9 cellular contexts compared by ENCODE assay signal in the genomic region with DNA sequence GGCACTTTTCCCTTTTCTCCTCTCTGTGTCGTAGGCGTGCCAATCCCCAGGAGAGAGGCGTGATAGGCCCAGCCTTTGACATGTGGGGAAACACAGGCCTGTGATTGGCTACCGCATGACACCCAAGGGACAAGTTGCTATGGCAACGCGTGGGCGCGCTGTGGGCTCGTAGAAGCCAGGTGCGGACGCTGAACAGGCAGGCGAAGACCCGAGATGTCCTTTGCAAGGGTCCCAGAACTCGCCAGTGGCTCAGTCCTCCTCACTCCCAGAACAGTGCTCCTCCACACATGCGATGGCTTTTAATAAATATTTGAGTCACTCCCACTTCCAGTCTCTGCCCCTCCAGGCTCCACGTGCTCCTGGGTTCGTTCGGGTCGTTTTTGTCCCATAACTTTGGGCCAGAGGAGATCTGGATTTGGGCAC. TPM values are rescaled to one million over a fixed set of nuclear protein-coding genes. Genes with fewer than 3 reads are reported as not detected.
A peak's percentile ranks its signal among the peaks of the same experiment; 100 is the strongest.
DNase-seq lines count a peak whose midpoint lies in the region; ATAC-seq and TF ChIP-seq lines count a peak whose summit lies in the region.
"Had no signal": no experiment of that assay in that cellular context is flagged by ENCODE, and none has a peak within 500 bp of the region (broad histone marks: within the 10 kb centered on the region; RNA-seq: fewer than 3 reads in every experiment).

No MANE protein-coding gene starts in this region.

- no peak overlapping the region for H3K27ac ChIP-seq in colonic mucosa
- H3K27ac ChIP-seq: C4-2B had no signal

- no peaks in the 10 kb centered on the region for H3K27me3 ChIP-seq in colonic mucosa

- no peaks in the 10 kb centered on the region for H3K36me3 Mint-ChIP-seq in activated CD4-positive, alpha-beta T cell treated with anti-CD3 and anti-CD28 coated beads, Interleukin-2, amount 10 ng/mL, durations not matched to agents 24 days and 14 days (ENCODE audit: low read depth)

- H3K4me1 Mint-ChIP-seq in activated CD4-positive, alpha-beta T cell treated with anti-CD3 and anti-CD28 coated beads, Interleukin-2, amount 10 ng/mL, durations not matched to agents 24 days and 14 days, result peaks cover 11% of the 10 kb centered on the region

- H3K4me1 ChIP-seq in colonic mucosa, result peaks cover 11% of the 10 kb centered on the region

- H3K9me3 Mint-ChIP-seq in activated CD4-positive, alpha-beta T cell treated with anti-CD3 and anti-CD28 coated beads, Interleukin-2, amount 10 ng/mL, durations not matched to agents 24 days and 14 days, result no peaks in the 10 kb centered on the region

- DNase-seq in A172 (ENCODE audit: low spot score), result peak; percentile 87
- peak; percentile 57 for DNase-seq in NCI-H446 treated with DMSO at 0.1 percent for 48 hours (lab: John Stamatoyannopoulos, UW)
- peak; percentile 95 for DNase-seq in activated CD4-positive, alpha-beta T cell treated with anti-CD3 and anti-CD28 coated beads, Interleukin-2, amount 10 ng/mL, durations not matched to agents 24 days and 14 days
- peak; percentile 88 for DNase-seq in colonic mucosa
- peak; percentile 91 to 92 for DNase-seq in left colon
- peak; percentile 84 to 85 for DNase-seq in stimulated activated CD4-positive, alpha-beta T cell treated with anti-CD3 and anti-CD28 coated beads, Interleukin-1b, Interleukin-23, amount 100 ng/mL, for 4 hours (ENCODE audit: low read depth in 2 of 2)

- peak overlapping the region in 1 of 2 donors; percentile 42 for H3K9ac ChIP-seq in colonic mucosa (ENCODE audit: low read depth in 2 of 2, low read length in 2 of 2)

- H3K27ac Mint-ChIP-seq in activated CD4-positive, alpha-beta T cell treated with anti-CD3 and anti-CD28 coated beads, Interleukin-2, amount 10 ng/mL, durations not matched to agents 24 days and 14 days, result peak overlapping the region; percentile 45

- TF ChIP-seq CTCF in colonic mucosa (IDR thresholded peaks at IDR 0.05), result no peak

- no peaks in the 10 kb centered on the region for H3K9me3 ChIP-seq in colonic mucosa

- ATAC-seq in GM18907 (IDR thresholded peaks at IDR 0.05; ENCODE audit: unreplicated experiment) (peak; percentile 91), HG03175 (IDR thresholded peaks at IDR 0.05; ENCODE audit: unreplicated experiment) (peak; percentile 88), left colon (peak; percentile 65)

- peaks cover 7% of the 10 kb centered on the region for H3K27me3 Mint-ChIP-seq in activated CD4-positive, alpha-beta T cell treated with anti-CD3 and anti-CD28 coated beads, Interleukin-2, amount 10 ng/mL, durations not matched to agents 24 days and 14 days

- intact Hi-C loops in activated CD4-positive, alpha-beta T cell treated with anti-CD3 and anti-CD28 coated beads, Interleukin-2, amount 10 ng/mL, durations not matched to agents 24 days and 14 days (cut with micrococcal nuclease), result loop anchor here (10.0 kb wide), 1 partner anchor 85 kb away; the partner anchor contains the start of gene PDCD7
- intact Hi-C loops in colonic mucosa (cut with DNase I), result no loop called here
- intact Hi-C loops in left colon (cut with DNase I, micrococcal nuclease), result loop anchor here in 1 of 2 donors (10.0 kb wide), 1 partner anchor 45 kb away; no protein-coding TSS in a partner anchor

- H3K4me3 ChIP-seq in colonic mucosa, result peak overlapping the region; percentile 21

- H3K36me3 ChIP-seq in colonic mucosa, result no peaks in the 10 kb centered on the region

- peak overlapping the region; percentile 66 for H3K4me3 Mint-ChIP-seq in activated CD4-positive, alpha-beta T cell treated with anti-CD3 and anti-CD28 coated beads, Interleukin-2, amount 10 ng/mL, durations not matched to agents 24 days and 14 days

RNA-seq across cellular contexts. Expression of gene SLC51B, which starts 4.2 kb away (rescaled TPM):
- not detected in 2 replicates for total RNA-seq in A172 (2014; rRNA removed; shearing (Covaris generic))
- not detected in 2 replicates for total RNA-seq in activated CD4-positive, alpha-beta T cell treated with anti-CD3 and anti-CD28 coated beads, Interleukin-2, amount 10 ng/mL, durations not matched to agents 24 days and 14 days
- 100 to 1,000 TPM in 1 of 2 donors, 10 to 100 TPM in 1; 73.1 to 102 TPM for total RNA-seq in colonic mucosa
- total RNA-seq in left colon, result 100 to 1,000 TPM; 104 to 127 TPM

RNA-seq across cellular contexts. Expression of gene RASL12, which starts 18.4 kb away (rescaled TPM):
- total RNA-seq in A172 (2014; rRNA removed; shearing (Covaris generic)), result not detected in 2 replicates
- not detected in 2 replicates for total RNA-seq in activated CD4-positive, alpha-beta T cell treated with anti-CD3 and anti-CD28 coated beads, Interleukin-2, amount 10 ng/mL, durations not matched to agents 24 days and 14 days
- 1 to 10 TPM; 3.1 to 6.7 TPM for total RNA-seq in colonic mucosa
- 1 to 10 TPM; 2.0 to 9.2 TPM for total RNA-seq in left colon

RNA-seq across cellular contexts. Expression of gene MTFMT, which starts 20.0 kb away (rescaled TPM):
- total RNA-seq in A172 (2014; rRNA removed; shearing (Covaris generic)), result 33.4 and 47.1 TPM in 2 replicates
- total RNA-seq in activated CD4-positive, alpha-beta T cell treated with anti-CD3 and anti-CD28 coated beads, Interleukin-2, amount 10 ng/mL, durations not matched to agents 24 days and 14 days, result 19.4 and 21.6 TPM in 2 replicates
- total RNA-seq in colonic mucosa (10 to 100 TPM; 22.1 to 25.9 TPM), left colon (10 to 100 TPM; 19.8 to 20.7 TPM)

RNA-seq across cellular contexts. Expression of gene KBTBD13, which starts 27.1 kb away (rescaled TPM):
- total RNA-seq in A172 (2014; rRNA removed; shearing (Covaris generic)), result not detected in 2 replicates
- not detected in 2 replicates for total RNA-seq in activated CD4-positive, alpha-beta T cell treated with anti-CD3 and anti-CD28 coated beads, Interleukin-2, amount 10 ng/mL, durations not matched to agents 24 days and 14 days
- total RNA-seq in colonic mucosa (not detected), left colon (under 1 TPM in 1 of 2 donors, not detected in 1; 0.08 TPM)

RNA-seq across cellular contexts. Expression of gene SPG21, which starts 59.7 kb away (rescaled TPM):
- 102 and 113 TPM in 2 replicates for total RNA-seq in A172 (2014; rRNA removed; shearing (Covaris generic))
- total RNA-seq in activated CD4-positive, alpha-beta T cell treated with anti-CD3 and anti-CD28 coated beads, Interleukin-2, amount 10 ng/mL, durations not matched to agents 24 days and 14 days, result 70.4 and 76.2 TPM in 2 replicates
- total RNA-seq in colonic mucosa (10 to 100 TPM; 76.3 to 85.8 TPM), left colon (10 to 100 TPM; 51.5 to 63.5 TPM)

Comparison
In these comparisons a context has a peak if more than half of its experiments do, and no peak if none do; other contexts are left out.
1. RNA of gene SLC51B, which starts 4.2 kb away (total RNA-seq): 104 to 127 TPM in left colon and 73.1 to 102 TPM in colonic mucosa; not detected in A172 and not detected in activated CD4-positive, alpha-beta T cell treated with anti-CD3 and anti-CD28 coated beads, Interleukin-2, amount 10 ng/mL, durations not matched to agents 24 days and 14 days; every median in the first group is over 10 times any median in the second.
2. Peak in every context shown above with its lines, with median percentiles within 50 percentile points of each other: DNase-seq and ATAC-seq.